In genomic region chr12:53094796-53095595, GRCh38 we compare ENCODE assay signal across 6 cellular contexts. TPM values are rescaled to one million over a fixed set of nuclear protein-coding genes. Genes with fewer than 3 reads are reported as not detected.
"Had no signal": no experiment of that assay in that cellular context is flagged by ENCODE, and none has a peak within 500 bp of the region (broad histone marks: within the 10 kb centered on the region; RNA-seq: fewer than 3 reads in every experiment).

No MANE protein-coding gene starts in this region.

RNA-seq across cellular contexts. Expression of gene SOAT2, which starts 8.3 kb away (rescaled TPM):
- total RNA-seq: dermis microvascular lymphatic vessel endothelial cell, heart right ventricle, left cardiac atrium, lower lobe of right lung, pulmonary artery endothelial cell, temporal lobe had no signal
